In the genomic region with DNA sequence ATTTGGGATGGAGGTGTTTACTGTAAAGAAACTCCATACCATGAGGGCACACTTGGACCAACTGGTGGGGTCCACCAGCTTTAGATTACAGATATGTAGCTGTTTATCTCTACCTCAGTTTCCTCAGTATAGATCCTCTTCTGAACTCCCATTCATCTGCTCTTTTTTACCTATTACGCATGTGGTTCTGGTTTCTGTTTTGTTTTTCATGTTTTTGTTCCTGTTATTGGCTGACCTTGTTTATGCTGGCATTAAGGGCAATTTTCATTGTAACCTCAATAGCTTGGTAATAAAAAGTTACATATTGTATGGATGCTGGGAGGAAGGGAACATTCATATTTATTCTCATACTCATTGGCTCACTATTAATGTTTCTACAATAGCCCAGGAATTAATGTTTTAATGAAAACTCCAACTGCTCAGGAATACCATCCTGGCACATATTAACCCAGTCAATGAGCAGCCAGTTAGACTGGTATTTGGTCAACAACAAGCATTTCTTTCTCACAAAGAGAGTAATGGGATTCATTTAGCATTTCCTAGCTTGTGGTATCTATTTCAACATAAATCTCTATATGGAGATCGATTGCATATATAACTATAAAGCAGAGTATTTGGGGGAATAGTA, we compare ENCODE assay signal across 17 cellular contexts.
DNase-seq lines count a peak whose midpoint lies in the region; ATAC-seq, FAIRE-seq and TF ChIP-seq lines count a peak whose summit lies in the region.
"Had no signal": no experiment of that assay in that cellular context is flagged by ENCODE, and none has a peak within 500 bp of the region (broad histone marks: within the 10 kb centered on the region; RNA-seq: fewer than 3 reads in every experiment).

No MANE protein-coding gene starts in this region.

- H2AFZ ChIP-seq in GM12878 (ENCODE audit: control insufficient read depth, low read depth, low read length), result no peak overlapping the region

- no peaks in the 10 kb centered on the region for H3K79me2 ChIP-seq in GM12878 (ENCODE audit: control insufficient read depth, insufficient read depth, low read length)

- CTCF ChIA-PET in GM12878 (lab: Yijun Ruan, JAX), result interaction anchor here (1.1 to 1.3 kb wide), 2 partner anchors 11 to 16 kb away, joined by 3 to 5 read pairs; no protein-coding TSS in a partner anchor

- TF ChIP-seq POLR2A in GM12878 (IDR thresholded peaks at IDR 0.05; ENCODE audit: low read depth, low read length), result no peak

- no TSS peak for BruUV-seq in GM12878 (replicated peaks; lab: Mats Ljungman, UMichigan)

- ATAC-seq in GM18867 (IDR thresholded peaks at IDR 0.05; ENCODE audit: unreplicated experiment) (peak; percentile 80), GM21447 (IDR thresholded peaks at IDR 0.05; ENCODE audit: unreplicated experiment) (peak; percentile 82), HG03064 (IDR thresholded peaks at IDR 0.05; ENCODE audit: low read depth, unreplicated experiment) (peak; percentile 75), GM12878 (peak; percentile 81)
- ATAC-seq: heart left ventricle, natural killer cell had no signal

- no peak overlapping the region for H3K4me2 ChIP-seq in GM12878 (ENCODE audit: control insufficient read depth, insufficient read depth)

- SMC1A ChIA-PET in GM12878 (lab: Charles Lee; ENCODE audit: uncharacterized antibody, unreplicated experiment), result interaction anchor here (0.7 to 1.5 kb wide), 6 partner anchors 9 to 138 kb away, joined by 3 to 4 read pairs (median 3); no protein-coding TSS in a partner anchor

- H3K27me3 ChIP-seq in GM12878 (replicated peaks in 1 of 2; ENCODE audit: control insufficient read depth in 2 of 2, insufficient read depth in 2 of 2, low read length in 1 of 2), result peaks cover 0 to 1% of the 10 kb centered on the region in 2 experiments; a peak in 1 of 4 replicates
- H3K27me3 ChIP-seq: BE2C, heart left ventricle had no signal

- RAD21 ChIA-PET in GM12878 (lab: Charles Lee; ENCODE audit: unreplicated experiment), result interaction anchor here (1.5 kb wide), 1 partner anchor 14 kb away, joined by 5 read pairs; no protein-coding TSS in a partner anchor

- DNase-seq in GM12878 (ENCODE audit: low read depth, low spot score) (no peak), NCI-H2171 (lab: John Stamatoyannopoulos, UW) (no peak), D341Med (ENCODE audit: low spot score) (no peak), NCI-H128 (lab: John Stamatoyannopoulos, UW; ENCODE audit: unreplicated experiment) (no peak)
- DNase-seq in activated T-cell treated with anti-CD3 and anti-CD28 coated beads, Interleukin-2, amount 50 U/mL, for 1 hour, result no peak
- DNase-seq: activated CD4-positive, alpha-beta memory T cell treated with anti-CD3 and anti-CD28 coated beads, Interleukin-2, amount 10 ng/mL, durations not matched to agents 7 days and 5 days; activated naive CD4-positive, alpha-beta T cell treated with anti-CD3 and anti-CD28 coated beads for 36 hours; BE2C; EL; heart left ventricle; left ventricle myocardium inferior; natural killer cell; NCI-H146; T-helper 9 cell had no signal

- H3K4me1 ChIP-seq in GM12878 (ENCODE audit: control insufficient read depth, insufficient read depth, low read length), result no peaks in the 10 kb centered on the region; the same call in 1 of the 2 replicates
- H3K4me1 ChIP-seq: left ventricle myocardium inferior had no signal

- no peaks in the 10 kb centered on the region for H3K9me3 ChIP-seq in GM12878 (replicated peaks; ENCODE audit: control insufficient read depth, insufficient read depth, low read length)
- H3K9me3 ChIP-seq: BE2C, heart left ventricle, left ventricle myocardium inferior had no signal

- peak; percentile 44 for FAIRE-seq in GM12878 (lab: Jason Lieb, UNC)

- in situ Hi-C loops in GM12878 (cut with MboI), result no loop called here

- no peak for TF ChIP-seq CTCF in GM12878 (IDR thresholded peaks at IDR 0.05 in 2 of 3, conservative IDR thresholded peaks at IDR 0.05 in 1 of 3; ENCODE audit: control insufficient read depth in 2 of 3, extremely low read depth in 1 of 3, insufficient read depth in 1 of 3, low read depth in 3 of 3, low read length in 3 of 3)

- TF ChIP-seq EP300 in GM12878 (IDR thresholded peaks at IDR 0.05; ENCODE audit: borderline replicate concordance in 1 of 2, control insufficient read depth in 1 of 2, low read depth in 2 of 2, low read length in 2 of 2), result no peak

- no peaks in the 10 kb centered on the region for H4K20me1 ChIP-seq in GM12878 (ENCODE audit: control insufficient read depth, insufficient read depth)

- no peak overlapping the region for H3K27ac ChIP-seq in GM12878 (ENCODE audit: control insufficient read depth, insufficient read depth)
- H3K27ac ChIP-seq: heart left ventricle, left ventricle myocardium inferior had no signal

- WGBS in GM12878 (ENCODE audit: insufficient coverage, insufficient replicate concordance, low lambda C conversion rate, missing lambda C conversion rate), result 43% methylated on average over 2 of the region's 2 CpGs

- no peaks in the 10 kb centered on the region for H3K36me3 ChIP-seq in GM12878 (ENCODE audit: control insufficient read depth in 2 of 2, insufficient read depth in 2 of 2, low read length in 1 of 2)
- H3K36me3 ChIP-seq: BE2C, heart left ventricle, left ventricle myocardium inferior had no signal

- no peak overlapping the region for H3K9ac ChIP-seq in GM12878 (ENCODE audit: control insufficient read depth, insufficient read depth, low read length)

- intact Hi-C loops in GM12878 (cut with micrococcal nuclease; ENCODE audit: unreplicated experiment), result no loop called here

- H3K4me3 ChIP-seq in GM12878, result no peak overlapping the region
- H3K4me3 ChIP-seq: heart left ventricle, left ventricle myocardium inferior had no signal

- TF ChIP-seq RAD21 in GM12878 (IDR thresholded peaks at IDR 0.05; ENCODE audit: insufficient read depth, low read depth, low read length), result no peak

- POLR2A ChIA-PET in GM12878 (lab: Charles Lee), result no interaction called here

TF ChIP-seq in GM12878, 131 proteins besides CTCF, POLR2A, EP300 and RAD21:
- TF ChIP-seq ZNF207 (IDR thresholded peaks at IDR 0.05; ENCODE audit: borderline replicate concordance) (no peak), RCOR1 (conservative IDR thresholded peaks at IDR 0.05; ENCODE audit: low read depth, low read length) (no peak)
- TF ChIP-seq, protein P1, sequence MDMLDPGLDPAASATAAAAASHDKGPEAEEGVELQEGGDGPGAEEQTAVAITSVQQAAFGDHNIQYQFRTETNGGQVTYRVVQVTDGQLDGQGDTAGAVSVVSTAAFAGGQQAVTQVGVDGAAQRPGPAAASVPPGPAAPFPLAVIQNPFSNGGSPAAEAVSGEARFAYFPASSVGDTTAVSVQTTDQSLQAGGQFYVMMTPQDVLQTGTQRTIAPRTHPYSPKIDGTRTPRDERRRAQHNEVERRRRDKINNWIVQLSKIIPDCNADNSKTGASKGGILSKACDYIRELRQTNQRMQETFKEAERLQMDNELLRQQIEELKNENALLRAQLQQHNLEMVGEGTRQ (IDR thresholded peaks at IDR 0.05; ENCODE audit: borderline replicate concordance, low read depth, low read length), result no peak
